ENCODE assay signal across 1 cellular context in the genomic region with DNA sequence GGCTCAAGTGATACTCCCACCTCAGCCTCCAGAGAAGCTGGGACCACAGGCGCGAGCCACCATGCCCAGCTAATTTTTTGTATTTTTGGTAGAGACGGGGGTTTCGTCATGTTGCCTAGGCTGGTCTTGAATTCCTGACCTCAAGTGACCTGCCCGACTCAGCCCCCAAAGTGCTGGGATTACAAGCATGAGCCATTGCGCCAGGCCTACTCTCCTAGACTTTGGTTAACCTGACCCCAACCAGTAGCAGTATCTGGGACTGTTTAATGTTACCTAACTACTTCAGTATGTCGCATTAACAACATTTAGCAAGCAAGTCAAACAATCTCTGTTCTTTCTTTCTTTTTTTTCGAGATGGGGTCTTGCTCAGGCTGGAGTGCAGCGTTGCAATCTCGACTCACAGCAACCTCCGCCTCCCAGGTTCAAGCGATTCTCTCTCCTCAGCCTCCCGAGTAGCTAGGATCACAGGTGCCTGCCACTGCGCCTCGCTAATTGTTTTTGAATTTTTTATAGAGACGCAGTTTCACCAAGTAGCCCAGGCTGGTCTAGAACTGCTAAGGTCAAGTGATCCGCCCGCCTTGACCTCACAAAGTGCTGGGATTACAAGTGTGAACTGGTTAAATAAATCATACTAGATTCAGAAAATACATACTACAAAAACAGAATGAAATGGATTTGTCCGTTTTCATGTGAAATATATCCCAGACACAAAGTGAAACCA.
A peak's percentile ranks its signal among the peaks of the same experiment; 100 is the strongest.
TF ChIP-seq lines count a peak whose summit lies in the region.

No MANE protein-coding gene starts in this region.

TF ChIP-seq in HepG2, 621 proteins besides CTCF, POLR2A, EP300 and RAD21 (continued from another document and continues in another):
- TF ChIP-seq RARA (CRISPR knock-in tag; IDR thresholded peaks at IDR 0.05) = peak; percentile 54; the same call in 1 of the 2 replicates
- TF ChIP-seq, protein P1, sequence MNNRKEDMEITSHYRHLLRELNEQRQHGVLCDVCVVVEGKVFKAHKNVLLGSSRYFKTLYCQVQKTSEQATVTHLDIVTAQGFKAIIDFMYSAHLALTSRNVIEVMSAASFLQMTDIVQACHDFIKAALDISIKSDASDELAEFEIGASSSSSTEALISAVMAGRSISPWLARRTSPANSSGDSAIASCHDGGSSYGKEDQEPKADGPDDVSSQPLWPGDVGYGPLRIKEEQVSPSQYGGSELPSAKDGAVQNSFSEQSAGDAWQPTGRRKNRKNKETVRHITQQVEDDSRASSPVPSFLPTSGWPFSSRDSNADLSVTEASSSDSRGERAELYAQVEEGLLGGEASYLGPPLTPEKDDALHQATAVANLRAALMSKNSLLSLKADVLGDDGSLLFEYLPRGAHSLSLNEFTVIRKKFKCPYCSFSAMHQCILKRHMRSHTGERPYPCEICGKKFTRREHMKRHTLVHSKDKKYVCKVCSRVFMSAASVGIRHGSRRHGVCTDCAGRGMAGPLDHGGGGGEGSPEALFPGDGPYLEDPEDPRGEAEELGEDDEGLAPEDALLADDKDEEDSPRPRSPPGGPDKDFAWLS (CRISPR knock-in tag; IDR thresholded peaks at IDR 0.05; ENCODE audit: borderline replicate concordance) = no peak
- TF ChIP-seq CHD4 (IDR thresholded peaks at IDR 0.05; ENCODE audit: borderline replicate concordance, low read length) = no peak
- TF ChIP-seq, protein P2, sequence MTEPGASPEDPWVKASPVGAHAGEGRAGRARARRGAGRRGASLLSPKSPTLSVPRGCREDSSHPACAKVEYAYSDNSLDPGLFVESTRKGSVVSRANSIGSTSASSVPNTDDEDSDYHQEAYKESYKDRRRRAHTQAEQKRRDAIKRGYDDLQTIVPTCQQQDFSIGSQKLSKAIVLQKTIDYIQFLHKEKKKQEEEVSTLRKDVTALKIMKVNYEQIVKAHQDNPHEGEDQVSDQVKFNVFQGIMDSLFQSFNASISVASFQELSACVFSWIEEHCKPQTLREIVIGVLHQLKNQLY (CRISPR knock-in tag; IDR thresholded peaks at IDR 0.05) = no peak
- TF ChIP-seq, protein P3, sequence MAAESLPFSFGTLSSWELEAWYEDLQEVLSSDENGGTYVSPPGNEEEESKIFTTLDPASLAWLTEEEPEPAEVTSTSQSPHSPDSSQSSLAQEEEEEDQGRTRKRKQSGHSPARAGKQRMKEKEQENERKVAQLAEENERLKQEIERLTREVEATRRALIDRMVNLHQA (CRISPR knock-in tag; IDR thresholded peaks at IDR 0.05) = no peak
- TF ChIP-seq ZNF326 (CRISPR knock-in tag; IDR thresholded peaks at IDR 0.05; ENCODE audit: borderline replicate concordance) = no peak
- TF ChIP-seq, protein P4, sequence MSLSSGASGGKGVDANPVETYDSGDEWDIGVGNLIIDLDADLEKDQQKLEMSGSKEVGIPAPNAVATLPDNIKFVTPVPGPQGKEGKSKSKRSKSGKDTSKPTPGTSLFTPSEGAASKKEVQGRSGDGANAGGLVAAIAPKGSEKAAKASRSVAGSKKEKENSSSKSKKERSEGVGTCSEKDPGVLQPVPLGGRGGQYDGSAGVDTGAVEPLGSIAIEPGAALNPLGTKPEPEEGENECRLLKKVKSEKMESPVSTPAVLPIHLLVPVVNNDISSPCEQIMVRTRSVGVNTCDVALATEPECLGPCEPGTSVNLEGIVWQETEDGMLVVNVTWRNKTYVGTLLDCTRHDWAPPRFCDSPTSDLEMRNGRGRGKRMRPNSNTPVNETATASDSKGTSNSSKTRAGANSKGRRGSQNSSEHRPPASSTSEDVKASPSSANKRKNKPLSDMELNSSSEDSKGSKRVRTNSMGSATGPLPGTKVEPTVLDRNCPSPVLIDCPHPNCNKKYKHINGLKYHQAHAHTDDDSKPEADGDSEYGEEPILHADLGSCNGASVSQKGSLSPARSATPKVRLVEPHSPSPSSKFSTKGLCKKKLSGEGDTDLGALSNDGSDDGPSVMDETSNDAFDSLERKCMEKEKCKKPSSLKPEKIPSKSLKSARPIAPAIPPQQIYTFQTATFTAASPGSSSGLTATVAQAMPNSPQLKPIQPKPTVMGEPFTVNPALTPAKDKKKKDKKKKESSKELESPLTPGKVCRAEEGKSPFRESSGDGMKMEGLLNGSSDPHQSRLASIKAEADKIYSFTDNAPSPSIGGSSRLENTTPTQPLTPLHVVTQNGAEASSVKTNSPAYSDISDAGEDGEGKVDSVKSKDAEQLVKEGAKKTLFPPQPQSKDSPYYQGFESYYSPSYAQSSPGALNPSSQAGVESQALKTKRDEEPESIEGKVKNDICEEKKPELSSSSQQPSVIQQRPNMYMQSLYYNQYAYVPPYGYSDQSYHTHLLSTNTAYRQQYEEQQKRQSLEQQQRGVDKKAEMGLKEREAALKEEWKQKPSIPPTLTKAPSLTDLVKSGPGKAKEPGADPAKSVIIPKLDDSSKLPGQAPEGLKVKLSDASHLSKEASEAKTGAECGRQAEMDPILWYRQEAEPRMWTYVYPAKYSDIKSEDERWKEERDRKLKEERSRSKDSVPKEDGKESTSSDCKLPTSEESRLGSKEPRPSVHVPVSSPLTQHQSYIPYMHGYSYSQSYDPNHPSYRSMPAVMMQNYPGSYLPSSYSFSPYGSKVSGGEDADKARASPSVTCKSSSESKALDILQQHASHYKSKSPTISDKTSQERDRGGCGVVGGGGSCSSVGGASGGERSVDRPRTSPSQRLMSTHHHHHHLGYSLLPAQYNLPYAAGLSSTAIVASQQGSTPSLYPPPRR (CRISPR knock-in tag; IDR thresholded peaks at IDR 0.05; ENCODE audit: borderline replicate concordance) = 0 out of 2 replicates have a peak, but pooled peaks have one; percentile 24
- peak; percentile 84; the same call in 1 of the 2 replicates for TF ChIP-seq RXRA (CRISPR knock-in tag; IDR thresholded peaks at IDR 0.05)
- TF ChIP-seq MXI1 (IDR thresholded peaks at IDR 0.05; ENCODE audit: borderline replicate concordance, low read depth, low read length) = no peak
- no peak for TF ChIP-seq KLF11 (CRISPR knock-in tag; IDR thresholded peaks at IDR 0.05)
- no peak for TF ChIP-seq TBX2 (CRISPR knock-in tag; IDR thresholded peaks at IDR 0.05; ENCODE audit: borderline replicate concordance)
- TF ChIP-seq, protein P5, sequence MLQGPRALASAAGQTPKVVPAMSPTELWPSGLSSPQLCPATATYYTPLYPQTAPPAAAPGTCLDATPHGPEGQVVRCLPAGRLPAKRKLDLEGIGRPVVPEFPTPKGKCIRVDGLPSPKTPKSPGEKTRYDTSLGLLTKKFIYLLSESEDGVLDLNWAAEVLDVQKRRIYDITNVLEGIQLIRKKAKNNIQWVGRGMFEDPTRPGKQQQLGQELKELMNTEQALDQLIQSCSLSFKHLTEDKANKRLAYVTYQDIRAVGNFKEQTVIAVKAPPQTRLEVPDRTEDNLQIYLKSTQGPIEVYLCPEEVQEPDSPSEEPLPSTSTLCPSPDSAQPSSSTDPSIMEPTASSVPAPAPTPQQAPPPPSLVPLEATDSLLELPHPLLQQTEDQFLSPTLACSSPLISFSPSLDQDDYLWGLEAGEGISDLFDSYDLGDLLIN (CRISPR knock-in tag; IDR thresholded peaks at IDR 0.05; ENCODE audit: borderline replicate concordance) = no peak
- TF ChIP-seq, protein P6, sequence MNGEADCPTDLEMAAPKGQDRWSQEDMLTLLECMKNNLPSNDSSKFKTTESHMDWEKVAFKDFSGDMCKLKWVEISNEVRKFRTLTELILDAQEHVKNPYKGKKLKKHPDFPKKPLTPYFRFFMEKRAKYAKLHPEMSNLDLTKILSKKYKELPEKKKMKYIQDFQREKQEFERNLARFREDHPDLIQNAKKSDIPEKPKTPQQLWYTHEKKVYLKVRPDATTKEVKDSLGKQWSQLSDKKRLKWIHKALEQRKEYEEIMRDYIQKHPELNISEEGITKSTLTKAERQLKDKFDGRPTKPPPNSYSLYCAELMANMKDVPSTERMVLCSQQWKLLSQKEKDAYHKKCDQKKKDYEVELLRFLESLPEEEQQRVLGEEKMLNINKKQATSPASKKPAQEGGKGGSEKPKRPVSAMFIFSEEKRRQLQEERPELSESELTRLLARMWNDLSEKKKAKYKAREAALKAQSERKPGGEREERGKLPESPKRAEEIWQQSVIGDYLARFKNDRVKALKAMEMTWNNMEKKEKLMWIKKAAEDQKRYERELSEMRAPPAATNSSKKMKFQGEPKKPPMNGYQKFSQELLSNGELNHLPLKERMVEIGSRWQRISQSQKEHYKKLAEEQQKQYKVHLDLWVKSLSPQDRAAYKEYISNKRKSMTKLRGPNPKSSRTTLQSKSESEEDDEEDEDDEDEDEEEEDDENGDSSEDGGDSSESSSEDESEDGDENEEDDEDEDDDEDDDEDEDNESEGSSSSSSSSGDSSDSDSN (CRISPR knock-in tag; IDR thresholded peaks at IDR 0.05) = no peak
- peak; percentile 65; the same call in 1 of the 2 replicates for TF ChIP-seq PITX1 (CRISPR knock-in tag; IDR thresholded peaks at IDR 0.05)
- peak; percentile 61; the same call in 1 of the 2 replicates for TF ChIP-seq RXRB (CRISPR knock-in tag; IDR thresholded peaks at IDR 0.05; ENCODE audit: borderline replicate concordance)
- TF ChIP-seq ZNF530 (CRISPR knock-in tag; IDR thresholded peaks at IDR 0.05; ENCODE audit: low read depth) = no peak
- no peak for TF ChIP-seq SMAD9 (CRISPR knock-in tag; IDR thresholded peaks at IDR 0.05)
- no peak; the same call in 1 of the 2 replicates for TF ChIP-seq GFI1 (CRISPR knock-in tag; IDR thresholded peaks at IDR 0.05; ENCODE audit: borderline replicate concordance)
- TF ChIP-seq POLR2AphosphoS5 (IDR thresholded peaks at IDR 0.05; ENCODE audit: low read depth, low read length) = no peak
- TF ChIP-seq KMT2B (CRISPR knock-in tag; IDR thresholded peaks at IDR 0.05) = no peak
- no peak for TF ChIP-seq ZFP37 (CRISPR knock-in tag; IDR thresholded peaks at IDR 0.05; ENCODE audit: borderline replicate concordance)
- no peak for TF ChIP-seq HOXD1 (CRISPR knock-in tag; IDR thresholded peaks at IDR 0.05)
- peak; percentile 55; the same call in 1 of the 2 replicates for TF ChIP-seq NCOR1 (IDR thresholded peaks at IDR 0.05; ENCODE audit: borderline replicate concordance, low read length)
- 0 out of 2 replicates have a peak, but pooled peaks have one; percentile 34 for TF ChIP-seq ZNF558 (CRISPR knock-in tag; IDR thresholded peaks at IDR 0.05; ENCODE audit: borderline replicate concordance)
- TF ChIP-seq ZNF263 (CRISPR knock-in tag; IDR thresholded peaks at IDR 0.05) = no peak
- TF ChIP-seq, protein P7, sequence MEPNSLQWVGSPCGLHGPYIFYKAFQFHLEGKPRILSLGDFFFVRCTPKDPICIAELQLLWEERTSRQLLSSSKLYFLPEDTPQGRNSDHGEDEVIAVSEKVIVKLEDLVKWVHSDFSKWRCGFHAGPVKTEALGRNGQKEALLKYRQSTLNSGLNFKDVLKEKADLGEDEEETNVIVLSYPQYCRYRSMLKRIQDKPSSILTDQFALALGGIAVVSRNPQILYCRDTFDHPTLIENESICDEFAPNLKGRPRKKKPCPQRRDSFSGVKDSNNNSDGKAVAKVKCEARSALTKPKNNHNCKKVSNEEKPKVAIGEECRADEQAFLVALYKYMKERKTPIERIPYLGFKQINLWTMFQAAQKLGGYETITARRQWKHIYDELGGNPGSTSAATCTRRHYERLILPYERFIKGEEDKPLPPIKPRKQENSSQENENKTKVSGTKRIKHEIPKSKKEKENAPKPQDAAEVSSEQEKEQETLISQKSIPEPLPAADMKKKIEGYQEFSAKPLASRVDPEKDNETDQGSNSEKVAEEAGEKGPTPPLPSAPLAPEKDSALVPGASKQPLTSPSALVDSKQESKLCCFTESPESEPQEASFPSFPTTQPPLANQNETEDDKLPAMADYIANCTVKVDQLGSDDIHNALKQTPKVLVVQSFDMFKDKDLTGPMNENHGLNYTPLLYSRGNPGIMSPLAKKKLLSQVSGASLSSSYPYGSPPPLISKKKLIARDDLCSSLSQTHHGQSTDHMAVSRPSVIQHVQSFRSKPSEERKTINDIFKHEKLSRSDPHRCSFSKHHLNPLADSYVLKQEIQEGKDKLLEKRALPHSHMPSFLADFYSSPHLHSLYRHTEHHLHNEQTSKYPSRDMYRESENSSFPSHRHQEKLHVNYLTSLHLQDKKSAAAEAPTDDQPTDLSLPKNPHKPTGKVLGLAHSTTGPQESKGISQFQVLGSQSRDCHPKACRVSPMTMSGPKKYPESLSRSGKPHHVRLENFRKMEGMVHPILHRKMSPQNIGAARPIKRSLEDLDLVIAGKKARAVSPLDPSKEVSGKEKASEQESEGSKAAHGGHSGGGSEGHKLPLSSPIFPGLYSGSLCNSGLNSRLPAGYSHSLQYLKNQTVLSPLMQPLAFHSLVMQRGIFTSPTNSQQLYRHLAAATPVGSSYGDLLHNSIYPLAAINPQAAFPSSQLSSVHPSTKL (CRISPR knock-in tag; IDR thresholded peaks at IDR 0.05) = no peak
- TF ChIP-seq SPEN (CRISPR knock-in tag; IDR thresholded peaks at IDR 0.05; ENCODE audit: low read depth) = no peak
- TF ChIP-seq HOXA3 (CRISPR knock-in tag; IDR thresholded peaks at IDR 0.05) = 0 out of 2 replicates have a peak, but pooled peaks have one; percentile 15
- TF ChIP-seq, protein P8, sequence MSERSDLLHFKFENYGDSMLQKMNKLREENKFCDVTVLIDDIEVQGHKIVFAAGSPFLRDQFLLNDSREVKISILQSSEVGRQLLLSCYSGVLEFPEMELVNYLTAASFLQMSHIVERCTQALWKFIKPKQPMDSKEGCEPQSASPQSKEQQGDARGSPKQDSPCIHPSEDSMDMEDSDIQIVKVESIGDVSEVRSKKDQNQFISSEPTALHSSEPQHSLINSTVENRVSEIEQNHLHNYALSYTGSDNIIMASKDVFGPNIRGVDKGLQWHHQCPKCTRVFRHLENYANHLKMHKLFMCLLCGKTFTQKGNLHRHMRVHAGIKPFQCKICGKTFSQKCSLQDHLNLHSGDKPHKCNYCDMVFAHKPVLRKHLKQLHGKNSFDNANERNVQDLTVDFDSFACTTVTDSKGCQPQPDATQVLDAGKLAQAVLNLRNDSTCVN (CRISPR knock-in tag; IDR thresholded peaks at IDR 0.05; ENCODE audit: borderline replicate concordance) = no peak
- TF ChIP-seq ZNF33A (CRISPR knock-in tag; IDR thresholded peaks at IDR 0.05; ENCODE audit: borderline replicate concordance) = no peak
- no peak for TF ChIP-seq TCF7L2 (IDR thresholded peaks at IDR 0.05; ENCODE audit: low read depth, low read length)
- TF ChIP-seq, protein P9, sequence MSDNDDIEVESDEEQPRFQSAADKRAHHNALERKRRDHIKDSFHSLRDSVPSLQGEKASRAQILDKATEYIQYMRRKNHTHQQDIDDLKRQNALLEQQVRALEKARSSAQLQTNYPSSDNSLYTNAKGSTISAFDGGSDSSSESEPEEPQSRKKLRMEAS (IDR thresholded peaks at IDR 0.05) = no peak
- no peak for TF ChIP-seq ZNF577 (CRISPR knock-in tag; IDR thresholded peaks at IDR 0.05; ENCODE audit: borderline replicate concordance, low read depth)
